Comparison of ENCODE assay signal across 9 cellular contexts in genomic region chr6:168956141-168956838, GRCh38.
DNase-seq lines count a peak whose midpoint lies in the region; ATAC-seq and TF ChIP-seq lines count a peak whose summit lies in the region.
"Had no signal": no experiment of that assay in that cellular context is flagged by ENCODE, and none has a peak within 500 bp of the region (broad histone marks: within the 10 kb centered on the region; RNA-seq: fewer than 3 reads in every experiment).

No MANE protein-coding gene starts in this region.

- DNase-seq in A172 (ENCODE audit: low spot score) (peak; percentile 11), RKO (ENCODE audit: low spot score) (peak; percentile 8), fibroblast of peridontal ligament (ENCODE audit: extremely low read depth) (peak; percentile 79), C1 segment of cervical spinal cord (lab: John Stamatoyannopoulos, UW) (no peak), LoVo (ENCODE audit: low spot score) (no peak)
- no peak for DNase-seq in CD4-positive, alpha-beta T cell

- TF ChIP-seq CTCF in CD4-positive, alpha-beta T cell (IDR thresholded peaks at IDR 0.05), result no peak

- CTCF ChIA-PET in CD4-positive, alpha-beta T cell (lab: Charles Lee), result no interaction called here

- no peak overlapping the region for H3K27ac Mint-ChIP-seq in CD4-positive, alpha-beta T cell

- peaks cover 14% of the 10 kb centered on the region for H3K27me3 ChIP-seq in CD4-positive, alpha-beta T cell (ENCODE audit: control insufficient read depth, insufficient read depth, low read length)

- intact Hi-C loops in CD4-positive, alpha-beta T cell (cut with DNase I, micrococcal nuclease), result loop anchor here (2.0 kb wide), 2 partner anchors 1561 to 1575 kb away; no protein-coding TSS in a partner anchor

- no peak overlapping the region for H3K27ac ChIP-seq in CD4-positive, alpha-beta T cell (ENCODE audit: low read depth, low read length)
- H3K27ac ChIP-seq: left lung had no signal

- ATAC-seq in GM19395 (IDR thresholded peaks at IDR 0.05; ENCODE audit: unreplicated experiment), result peak; percentile 20
- no peak for ATAC-seq in CD4-positive, alpha-beta T cell (ENCODE audit: poor library complexity)
- no peak for ATAC-seq in GM18858 (IDR thresholded peaks at IDR 0.05; ENCODE audit: unreplicated experiment)

- H3K36me3 Mint-ChIP-seq in CD4-positive, alpha-beta T cell (ENCODE audit: low read depth), result no peaks in the 10 kb centered on the region

- no peaks in the 10 kb centered on the region for H3K9me3 ChIP-seq in CD4-positive, alpha-beta T cell (ENCODE audit: control insufficient read depth, low read length)
- H3K9me3 ChIP-seq: left lung had no signal

- H3K27me3 Mint-ChIP-seq in CD4-positive, alpha-beta T cell, result peaks cover 44% of the 10 kb centered on the region

- POLR2A ChIA-PET in CD4-positive, alpha-beta T cell (lab: Charles Lee), result no interaction called here

- H3K4me3 Mint-ChIP-seq in CD4-positive, alpha-beta T cell, result no peak overlapping the region

- H3K4me1 Mint-ChIP-seq in CD4-positive, alpha-beta T cell (ENCODE audit: low read depth), result no peaks in the 10 kb centered on the region

- H3K9me3 Mint-ChIP-seq in CD4-positive, alpha-beta T cell, result no peaks in the 10 kb centered on the region

Comparison
In these comparisons a context has a peak if more than half of its experiments do, and no peak if none do; other contexts are left out.
1. DNase-seq: peak in A172 (single experiment), RKO (single experiment) and fibroblast of peridontal ligament (single experiment); none in C1 segment of cervical spinal cord (0 of 14), CD4-positive, alpha-beta T cell (0 of 10) and LoVo (single experiment).